ENCODE assay signal across 8 cellular contexts in the genomic region with DNA sequence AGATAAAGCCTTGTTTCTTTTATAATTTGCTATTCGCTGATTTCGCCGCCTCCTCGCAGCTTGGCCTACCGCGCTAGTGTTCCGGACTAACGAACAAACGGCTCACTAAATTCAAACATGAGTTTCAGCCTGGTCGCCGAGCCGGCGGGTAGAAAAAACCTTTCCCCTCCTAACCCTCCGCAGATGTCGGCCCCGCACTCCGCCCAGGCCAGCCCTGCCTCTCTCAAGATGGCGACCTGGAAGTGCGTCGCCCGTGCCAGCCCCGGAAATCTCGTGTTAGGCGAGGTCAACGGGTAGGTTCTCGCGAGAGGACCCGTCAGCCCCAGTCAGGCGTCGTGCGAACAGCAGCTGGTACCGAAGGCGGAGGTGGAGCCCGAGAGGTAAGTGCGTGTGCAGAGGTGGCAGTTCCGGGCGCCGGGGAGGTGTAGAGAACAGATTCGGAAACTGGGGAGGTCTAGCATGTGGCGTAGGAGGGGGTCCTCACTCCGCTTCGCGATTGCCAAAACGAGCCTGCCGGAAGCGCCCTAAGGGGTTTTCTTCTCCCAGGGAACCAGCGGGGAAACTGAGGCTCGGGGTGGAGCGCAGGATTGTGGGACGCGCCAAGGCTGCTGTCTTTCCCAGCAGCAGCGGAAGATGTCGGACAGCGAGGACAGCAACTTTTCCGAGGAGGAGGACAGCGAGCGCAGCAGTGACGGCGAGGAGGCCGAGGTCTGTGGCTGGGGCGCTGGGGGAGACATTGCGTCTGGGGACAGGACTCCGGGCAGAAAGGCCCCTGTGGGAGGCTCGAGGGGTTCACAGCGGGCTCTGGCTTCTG. TPM values are rescaled to one million over a fixed set of nuclear protein-coding genes. Genes with fewer than 3 reads are reported as not detected.
DNase-seq lines count a peak whose midpoint lies in the region; ATAC-seq and TF ChIP-seq lines count a peak whose summit lies in the region.

TSS of gene SUPT5H (plus strand) at position 325 of the 814 bp plus-strand sequence. CDS start at position 634, 309 bp downstream.

- ATAC-seq in GM19397 (IDR thresholded peaks at IDR 0.05; ENCODE audit: unreplicated experiment) (peak; percentile 88), HG03571 (IDR thresholded peaks at IDR 0.05; ENCODE audit: unreplicated experiment) (peak; percentile 67), right lobe of liver (peak; percentile 97 to 100 (median 98))

- H3K4me3 ChIP-seq in dorsolateral prefrontal cortex (peak within 1 kb of the TSS; percentile 58 to 100 (median 92)), right lobe of liver (peak within 1 kb of the TSS; percentile 76 to 98 (median 82))

- TF ChIP-seq POLR2A in right lobe of liver (IDR thresholded peaks at IDR 0.05): peak; percentile 92

- intact Hi-C loops in dorsolateral prefrontal cortex (cut with DNase I) (loop anchor here (2.0 to 5.0 kb wide), 3 partner anchors 35 to 95 kb away; partner anchors contain the start of genes TIMM50 (in 2 of the 2), EID2 (in 1 of the 2), MED29 (in 1 of the 2) and PAF1 (in 1 of the 2)), right lobe of liver (cut with DNase I) (no loop called here)

- no peaks in the 10 kb centered on the region for H3K9me3 ChIP-seq in right lobe of liver

- peaks cover 0 to 34% (median 15%) of the 10 kb centered on the region in 4 donors for H3K4me1 ChIP-seq in right lobe of liver

- TF ChIP-seq CTCF in C4-2B (conservative IDR thresholded peaks at IDR 0.05) (no peak), dorsolateral prefrontal cortex (IDR thresholded peaks at IDR 0.05 in 54 of 56, conservative IDR thresholded peaks at IDR 0.05 in 2 of 56; ENCODE audit: low read depth in 1 of 56, partially characterized antibody in 56 of 56) (peak in 27 of 56 donors; percentile 12 to 55 (median 35)), right lobe of liver (IDR thresholded peaks at IDR 0.05) (no peak)

- WGBS in right lobe of liver (ENCODE audit: insufficient coverage, low coverage, low lambda C conversion rate, missing lambda C conversion rate): 1% methylated on average over 35 of the region's 65 CpGs

- no peaks in the 10 kb centered on the region for H3K27me3 ChIP-seq in dorsolateral prefrontal cortex
- no peaks in the 10 kb centered on the region for H3K27me3 ChIP-seq in right lobe of liver

- H3K36me3 ChIP-seq in right lobe of liver: no peaks in the 10 kb centered on the region

- H3K27ac ChIP-seq in C4-2B (peak within 1 kb of the TSS; percentile 88), dorsolateral prefrontal cortex (peak within 1 kb of the TSS; percentile 34 to 98 (median 93)), right lobe of liver (peak within 1 kb of the TSS; percentile 72 to 86 (median 84))

- DNase-seq in NCI-H82 (lab: John Stamatoyannopoulos, UW) (peak; percentile 99), dorsolateral prefrontal cortex (peak; percentile 88 to 97 (median 95)), right lobe of liver (peak; percentile 98 to 99 (median 99))
- DNase-seq in activated CD4-positive, alpha-beta T cell treated with anti-CD3 and anti-CD28 coated beads, Interleukin-2, amount 50 U/mL, for 48 hours: peak; percentile 97
- DNase-seq in stimulated activated CD4-positive, alpha-beta T cell treated with anti-CD3 and anti-CD28 coated beads, Interleukin-4, amount 100 ng/mL, for 4 hours: peak; percentile 93 to 99

RNA-seq across cellular contexts. Expression of gene SUPT5H, which starts in this region (rescaled TPM):
- total RNA-seq in dorsolateral prefrontal cortex: 100 to 1,000 TPM; 107 to 178 (median 128) TPM
- 10 to 100 TPM; 42.3 to 60.8 (median 54.7) TPM for total RNA-seq in right lobe of liver

Comparison
In these comparisons a context has a peak if more than half of its experiments do, and no peak if none do; other contexts are left out.
1. Peak in every context shown above with its lines: DNase-seq, ATAC-seq, H3K4me3 ChIP-seq and H3K27ac ChIP-seq.
2. intact Hi-C loops: an anchor here in dorsolateral prefrontal cortex (2.0 to 5.0 kb wide); none called in right lobe of liver.